Comparison of ENCODE assay signal across 9 cellular contexts in the genomic region with DNA sequence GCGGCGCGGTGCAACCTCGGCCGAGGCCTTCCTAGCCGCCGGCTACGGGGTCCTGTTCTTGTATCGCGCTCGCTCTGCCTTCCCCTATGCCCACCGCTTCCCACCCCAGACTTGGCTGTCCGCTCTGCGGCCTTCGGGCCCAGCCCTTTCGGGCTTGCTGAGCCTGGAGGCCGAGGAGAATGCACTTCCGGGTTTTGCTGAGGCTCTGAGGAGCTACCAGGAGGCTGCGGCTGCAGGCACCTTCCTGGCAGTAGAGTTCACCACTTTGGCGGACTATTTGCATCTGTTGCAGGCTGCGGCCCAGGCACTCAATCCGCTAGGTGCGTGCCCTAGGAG. TPM values are rescaled to one million over a fixed set of nuclear protein-coding genes. Genes with fewer than 3 reads are reported as not detected.
DNase-seq lines count a peak whose midpoint lies in the region; ATAC-seq and TF ChIP-seq lines count a peak whose summit lies in the region.
"Had no signal": no experiment of that assay in that cellular context is flagged by ENCODE, and none has a peak within 500 bp of the region (broad histone marks: within the 10 kb centered on the region; RNA-seq: fewer than 3 reads in every experiment).

No MANE protein-coding gene starts in this region.

- WGBS in psoas muscle, 3 donors: 0 to 2% (median 1%) methylated on average over 20 to 23 of the region's 23 CpGs

- no peaks in the 10 kb centered on the region for H3K9me3 ChIP-seq in psoas muscle

- TF ChIP-seq CTCF in HL-60 (IDR thresholded peaks at IDR 0.05; ENCODE audit: insufficient read depth, low read length) (no peak), psoas muscle (IDR thresholded peaks at IDR 0.05) (no peak)

- DNase-seq in DMS153 (lab: John Stamatoyannopoulos, UW) (peak; percentile 30), HL-60 (ENCODE audit: low read depth in 1 of 2, low spot score in 1 of 2) (peak in 1 of 2 experiments; percentile 76), RKO (ENCODE audit: low spot score) (peak; percentile 74), left cardiac atrium (peak; percentile 59), psoas muscle (peak in 1 of 2 donors; percentile 43), middle frontal gyrus (ENCODE audit: extremely low spot score, low spot score) (no peak)
- peak; percentile 62 for DNase-seq in activated naive CD8-positive, alpha-beta T cell treated with anti-CD3 and anti-CD28 coated beads for 36 hours

- H3K27ac Mint-ChIP-seq in activated naive CD8-positive, alpha-beta T cell treated with anti-CD3 and anti-CD28 coated beads for 36 hours: peak overlapping the region; percentile 97

- H3K27ac ChIP-seq in HL-60 (replicated peaks): peak overlapping the region; percentile 98
- H3K27ac ChIP-seq in psoas muscle: peak overlapping the region; percentile 90

- H3K27me3 ChIP-seq in HL-60 (ENCODE audit: insufficient read depth, poor library complexity, severe bottlenecking): no peaks in the 10 kb centered on the region
- H3K27me3 ChIP-seq in psoas muscle (ENCODE audit: insufficient read depth in 3 of 3, low read length in 2 of 3): no peaks in the 10 kb centered on the region

- ATAC-seq in GM19463 (IDR thresholded peaks at IDR 0.05; ENCODE audit: unreplicated experiment): peak; percentile 56
- peak; percentile 67 to 82 for ATAC-seq in left cardiac atrium
- peak; percentile 36 to 66 (median 58) for ATAC-seq in psoas muscle

- intact Hi-C loops in left cardiac atrium (cut with DNase I) (loop anchor here in 1 of 2 donors (10.0 kb wide), 1 partner anchor 122 kb away; a partner anchor contains a TSS), psoas muscle (cut with DNase I) (loop anchor here (2.0 to 10.0 kb wide), 3 partner anchors 122 to 308 kb away; a partner anchor contains a TSS)

- no peaks in the 10 kb centered on the region for H3K9me3 Mint-ChIP-seq in activated naive CD8-positive, alpha-beta T cell treated with anti-CD3 and anti-CD28 coated beads for 36 hours

- peaks cover 6% of the 10 kb centered on the region for H3K4me1 ChIP-seq in psoas muscle

- peaks cover 34% of the 10 kb centered on the region for H3K4me1 Mint-ChIP-seq in activated naive CD8-positive, alpha-beta T cell treated with anti-CD3 and anti-CD28 coated beads for 36 hours

- H3K4me3 ChIP-seq in HL-60 (replicated peaks; ENCODE audit: insufficient read depth, low read length) (peak overlapping the region; percentile 64), psoas muscle (peak overlapping the region; percentile 87)

- H3K36me3 Mint-ChIP-seq in activated naive CD8-positive, alpha-beta T cell treated with anti-CD3 and anti-CD28 coated beads for 36 hours: peaks cover 30% of the 10 kb centered on the region

- H3K4me3 Mint-ChIP-seq in activated naive CD8-positive, alpha-beta T cell treated with anti-CD3 and anti-CD28 coated beads for 36 hours: peak overlapping the region; percentile 90

- H3K27me3 Mint-ChIP-seq in activated naive CD8-positive, alpha-beta T cell treated with anti-CD3 and anti-CD28 coated beads for 36 hours: no peaks in the 10 kb centered on the region

- peaks cover 6 to 38% of the 10 kb centered on the region in 2 donors for H3K36me3 ChIP-seq in psoas muscle (ENCODE audit: insufficient read depth in 1 of 2, low read depth in 1 of 2)

RNA-seq across cellular contexts. Expression of a gene that starts 0.4 kb away (rescaled TPM):
- 10 to 100 TPM; 45.9 to 47.5 TPM for total RNA-seq in activated naive CD8-positive, alpha-beta T cell treated with anti-CD3 and anti-CD28 coated beads for 36 hours
- 10 to 100 TPM; 33.5 to 36.8 TPM for total RNA-seq in left cardiac atrium
- 10 to 100 TPM; 26.1 to 41.0 (median 34.9) TPM for total RNA-seq in psoas muscle
- polyA plus RNA-seq in psoas muscle: 10 to 100 TPM; 40.8 to 62.9 (median 41.1) TPM

RNA-seq across cellular contexts. Expression of a gene that starts 0.9 kb away (rescaled TPM):
- under 1 TPM; 0.47 to 0.90 TPM for total RNA-seq in activated naive CD8-positive, alpha-beta T cell treated with anti-CD3 and anti-CD28 coated beads for 36 hours
- total RNA-seq in left cardiac atrium (under 1 TPM; 0.31 to 0.65 TPM), psoas muscle (1 to 10 TPM in 3 of 4 donors, under 1 TPM in 1; 0.76 to 2.7 (median 1.0) TPM)
- polyA plus RNA-seq in psoas muscle: 1 to 10 TPM in 1 of 3 donors, under 1 TPM in 2; 0.39 to 1.2 (median 0.49) TPM
- total RNA-seq: myocyte had no signal

RNA-seq across cellular contexts. Expression of a gene that starts 6.4 kb away (rescaled TPM):
- total RNA-seq in activated naive CD8-positive, alpha-beta T cell treated with anti-CD3 and anti-CD28 coated beads for 36 hours: 1 to 10 TPM in 1 of 2 experiments, under 1 TPM in 1; 0.72 to 1.0 TPM
- total RNA-seq in left cardiac atrium (1 to 10 TPM; 1.4 to 2.3 TPM), psoas muscle (1 to 10 TPM in 2 of 4 donors, under 1 TPM in 2; 0.79 to 1.2 (median 1.0) TPM)
- under 1 TPM; 0.39 to 0.92 (median 0.57) TPM for polyA plus RNA-seq in psoas muscle
